ENCODE assay signal across 9 cellular contexts in the genomic region with DNA sequence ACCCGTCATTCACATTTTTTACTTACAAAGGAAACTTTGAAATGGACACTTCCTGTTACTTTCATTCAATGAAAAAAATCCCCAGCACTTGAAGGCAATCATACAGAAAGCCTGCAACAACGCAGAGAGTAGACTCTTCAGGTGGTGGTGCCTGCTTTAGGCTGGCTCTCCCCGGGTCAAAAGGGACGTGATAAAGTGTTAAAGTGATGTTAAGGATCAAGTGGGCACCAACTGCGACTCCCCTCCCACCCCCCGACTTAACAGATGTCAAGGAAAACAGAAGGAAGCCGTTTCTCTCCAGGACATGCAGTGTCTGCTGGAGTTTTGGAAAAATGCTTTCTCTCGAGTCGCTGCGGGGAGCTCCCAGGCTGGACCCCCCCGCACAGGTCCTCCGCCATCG. TPM values are rescaled to one million over a fixed set of nuclear protein-coding genes. Genes with fewer than 3 reads are reported as not detected.
DNase-seq lines count a peak whose midpoint lies in the region; ATAC-seq and TF ChIP-seq lines count a peak whose summit lies in the region.
"Had no signal": no experiment of that assay in that cellular context is flagged by ENCODE, and none has a peak within 500 bp of the region (broad histone marks: within the 10 kb centered on the region; RNA-seq: fewer than 3 reads in every experiment).

No MANE protein-coding gene starts in this region.

- 0 out of 2 replicates have a peak, but pooled peaks cover 5% of the 10 kb centered on the region for H3K36me3 ChIP-seq in iPS DF 6.9 (ENCODE audit: control insufficient read depth, insufficient read depth, low read length)
- no peaks in the 10 kb centered on the region for H3K36me3 ChIP-seq in stomach

- no peak for TF ChIP-seq POLR2A in stomach (IDR thresholded peaks at IDR 0.05)

- H3K36me3 Mint-ChIP-seq in WTC11 = peaks cover 8% of the 10 kb centered on the region

- POLR2A ChIA-PET in WTC11 (lab: Charles Lee) = interaction anchor here (0.9 to 1.3 kb wide), 2 partner anchors 23 to 32 kb away, joined by 3 to 5 read pairs; a partner anchor contains a TSS

- no CpG with 5 or more reads among the region's 13 CpGs for WGBS in iPS DF 6.9 (ENCODE audit: insufficient coverage, insufficient read length)
- 0 to 7% (median 1%) methylated on average over 13 of the region's 13 CpGs for whole genome bisulfite sequencing in stomach, 5 donors

- H3K9me3 Mint-ChIP-seq in WTC11 = no peaks in the 10 kb centered on the region

- intact Hi-C loops in stomach (cut with DNase I; ENCODE audit: low total_unique reads) = no loop called here

- H3K4me3 ChIP-seq in iPS DF 6.9 (ENCODE audit: low read length) = peak overlapping the region; percentile 30; the same call in 1 of the 2 replicates
- peak overlapping the region; percentile 59 to 73 (median 61) for H3K4me3 ChIP-seq in stomach

- in situ Hi-C loops in ACHN (cut with HindIII; ENCODE audit: low pct_ligation_motif_present, low pct_unique_long_range_greater_than_20kb, low sequenced_read_pairs) = no loop called here
- in situ Hi-C loops in GM13977 (cut with MboI; ENCODE audit: low pct_unique_long_range_greater_than_20kb, low sequenced_read_pairs, unreplicated experiment) = no loop called here

- H3K27me3 ChIP-seq in iPS DF 6.9 (ENCODE audit: control insufficient read depth, insufficient read depth, low read length) = no peaks in the 10 kb centered on the region
- peaks cover 0 to 74% (median 15%) of the 10 kb centered on the region in 3 donors for H3K27me3 ChIP-seq in stomach

- CTCF ChIA-PET in WTC11 (lab: Charles Lee) = interaction anchor here (0.7 to 8.9 kb wide), 11 partner anchors 9 to 736 kb away, joined by 3 to 65 read pairs (median 3); no protein-coding TSS in a partner anchor

- H3K27ac ChIP-seq in iPS DF 6.9 (ENCODE audit: low read length) (no peak overlapping the region), stomach (peak overlapping the region in 1 of 5 donors; percentile 16)

- H3K9me3 ChIP-seq in iPS DF 6.9 (ENCODE audit: control insufficient read depth, insufficient read depth, low read length) (no peaks in the 10 kb centered on the region), stomach (no peaks in the 10 kb centered on the region)

- DNase-seq in ACHN (peak; percentile 26), GM13977 (ENCODE audit: low spot score) (peak; percentile 72), WTC11 (ENCODE audit: low spot score) (no peak), iPS DF 6.9 (ENCODE audit: low read depth, low spot score) (no peak), stomach (no peak), NCI-H2107 (lab: John Stamatoyannopoulos, UW) (no peak), NCI-H510A (lab: John Stamatoyannopoulos, UW) (no peak)
- no peak for DNase-seq in activated effector memory CD4-positive, alpha-beta T cell treated with anti-CD3 and anti-CD28 coated beads, Interleukin-2, amount 50 U/mL, for 16 hours

- H3K4me1 ChIP-seq in iPS DF 6.9 (ENCODE audit: control insufficient read depth, insufficient read depth, low read length) (peaks cover 6% of the 10 kb centered on the region; the same call in 1 of the 2 replicates), stomach (peaks cover 8 to 31% (median 19%) of the 10 kb centered on the region in 4 donors)

- no peak for TF ChIP-seq CTCF in GM13977 (IDR thresholded peaks at IDR 0.05; ENCODE audit: extremely low read depth, insufficient read depth, missing control alignments)
- TF ChIP-seq CTCF in WTC11 (IDR thresholded peaks at IDR 0.05) = no peak
- TF ChIP-seq CTCF in stomach (IDR thresholded peaks at IDR 0.05) = no peak

- peak; percentile 6 for ATAC-seq in WTC11

- no peak for TF ChIP-seq EP300 in stomach (IDR thresholded peaks at IDR 0.05)

- H3K4me1 Mint-ChIP-seq in WTC11 = peaks cover 26% of the 10 kb centered on the region

- peak overlapping the region; percentile 71 for H3K4me3 Mint-ChIP-seq in WTC11

- peak overlapping the region; percentile 79 for H3K27ac Mint-ChIP-seq in WTC11

- H3K27me3 Mint-ChIP-seq in WTC11 (ENCODE audit: low read depth) = no peaks in the 10 kb centered on the region; the same call in 1 of the 2 replicates

TF ChIP-seq in WTC11, 78 proteins besides CTCF, POLR2A, EP300 and RAD21 (continues in another document):
- TF ChIP-seq HMGA2 (CRISPR knock-in tag; IDR thresholded peaks at IDR 0.05) (no peak), ZNF219 (CRISPR knock-in tag; IDR thresholded peaks at IDR 0.05; ENCODE audit: borderline replicate concordance) (no peak), SMAD4 (CRISPR knock-in tag; IDR thresholded peaks at IDR 0.05) (no peak), ZNF121 (CRISPR knock-in tag; IDR thresholded peaks at IDR 0.05) (no peak), ETV6 (CRISPR knock-in tag; IDR thresholded peaks at IDR 0.05) (no peak), GRHL2 (CRISPR knock-in tag; IDR thresholded peaks at IDR 0.05; ENCODE audit: insufficient replicate concordance, severe bottlenecking) (no peak), ZNF138 (CRISPR knock-in tag; conservative IDR thresholded peaks at IDR 0.05) (no peak), ZNF263 (CRISPR knock-in tag; IDR thresholded peaks at IDR 0.05; ENCODE audit: low read depth) (no peak), GABPB1 (CRISPR knock-in tag; IDR thresholded peaks at IDR 0.05) (no peak), NR1H2 (CRISPR knock-in tag; IDR thresholded peaks at IDR 0.05) (no peak), GTF2I (CRISPR knock-in tag; conservative IDR thresholded peaks at IDR 0.05) (no peak), PRRX2 (CRISPR knock-in tag; IDR thresholded peaks at IDR 0.05) (no peak)
- TF ChIP-seq, protein P1, sequence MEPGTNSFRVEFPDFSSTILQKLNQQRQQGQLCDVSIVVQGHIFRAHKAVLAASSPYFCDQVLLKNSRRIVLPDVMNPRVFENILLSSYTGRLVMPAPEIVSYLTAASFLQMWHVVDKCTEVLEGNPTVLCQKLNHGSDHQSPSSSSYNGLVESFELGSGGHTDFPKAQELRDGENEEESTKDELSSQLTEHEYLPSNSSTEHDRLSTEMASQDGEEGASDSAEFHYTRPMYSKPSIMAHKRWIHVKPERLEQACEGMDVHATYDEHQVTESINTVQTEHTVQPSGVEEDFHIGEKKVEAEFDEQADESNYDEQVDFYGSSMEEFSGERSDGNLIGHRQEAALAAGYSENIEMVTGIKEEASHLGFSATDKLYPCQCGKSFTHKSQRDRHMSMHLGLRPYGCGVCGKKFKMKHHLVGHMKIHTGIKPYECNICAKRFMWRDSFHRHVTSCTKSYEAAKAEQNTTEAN (CRISPR knock-in tag; IDR thresholded peaks at IDR 0.05) = no peak
- TF ChIP-seq, protein P2, sequence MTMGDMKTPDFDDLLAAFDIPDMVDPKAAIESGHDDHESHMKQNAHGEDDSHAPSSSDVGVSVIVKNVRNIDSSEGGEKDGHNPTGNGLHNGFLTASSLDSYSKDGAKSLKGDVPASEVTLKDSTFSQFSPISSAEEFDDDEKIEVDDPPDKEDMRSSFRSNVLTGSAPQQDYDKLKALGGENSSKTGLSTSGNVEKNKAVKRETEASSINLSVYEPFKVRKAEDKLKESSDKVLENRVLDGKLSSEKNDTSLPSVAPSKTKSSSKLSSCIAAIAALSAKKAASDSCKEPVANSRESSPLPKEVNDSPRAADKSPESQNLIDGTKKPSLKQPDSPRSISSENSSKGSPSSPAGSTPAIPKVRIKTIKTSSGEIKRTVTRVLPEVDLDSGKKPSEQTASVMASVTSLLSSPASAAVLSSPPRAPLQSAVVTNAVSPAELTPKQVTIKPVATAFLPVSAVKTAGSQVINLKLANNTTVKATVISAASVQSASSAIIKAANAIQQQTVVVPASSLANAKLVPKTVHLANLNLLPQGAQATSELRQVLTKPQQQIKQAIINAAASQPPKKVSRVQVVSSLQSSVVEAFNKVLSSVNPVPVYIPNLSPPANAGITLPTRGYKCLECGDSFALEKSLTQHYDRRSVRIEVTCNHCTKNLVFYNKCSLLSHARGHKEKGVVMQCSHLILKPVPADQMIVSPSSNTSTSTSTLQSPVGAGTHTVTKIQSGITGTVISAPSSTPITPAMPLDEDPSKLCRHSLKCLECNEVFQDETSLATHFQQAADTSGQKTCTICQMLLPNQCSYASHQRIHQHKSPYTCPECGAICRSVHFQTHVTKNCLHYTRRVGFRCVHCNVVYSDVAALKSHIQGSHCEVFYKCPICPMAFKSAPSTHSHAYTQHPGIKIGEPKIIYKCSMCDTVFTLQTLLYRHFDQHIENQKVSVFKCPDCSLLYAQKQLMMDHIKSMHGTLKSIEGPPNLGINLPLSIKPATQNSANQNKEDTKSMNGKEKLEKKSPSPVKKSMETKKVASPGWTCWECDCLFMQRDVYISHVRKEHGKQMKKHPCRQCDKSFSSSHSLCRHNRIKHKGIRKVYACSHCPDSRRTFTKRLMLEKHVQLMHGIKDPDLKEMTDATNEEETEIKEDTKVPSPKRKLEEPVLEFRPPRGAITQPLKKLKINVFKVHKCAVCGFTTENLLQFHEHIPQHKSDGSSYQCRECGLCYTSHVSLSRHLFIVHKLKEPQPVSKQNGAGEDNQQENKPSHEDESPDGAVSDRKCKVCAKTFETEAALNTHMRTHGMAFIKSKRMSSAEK (CRISPR knock-in tag; IDR thresholded peaks at IDR 0.05; ENCODE audit: borderline replicate concordance) = no peak
- TF ChIP-seq, protein P3, sequence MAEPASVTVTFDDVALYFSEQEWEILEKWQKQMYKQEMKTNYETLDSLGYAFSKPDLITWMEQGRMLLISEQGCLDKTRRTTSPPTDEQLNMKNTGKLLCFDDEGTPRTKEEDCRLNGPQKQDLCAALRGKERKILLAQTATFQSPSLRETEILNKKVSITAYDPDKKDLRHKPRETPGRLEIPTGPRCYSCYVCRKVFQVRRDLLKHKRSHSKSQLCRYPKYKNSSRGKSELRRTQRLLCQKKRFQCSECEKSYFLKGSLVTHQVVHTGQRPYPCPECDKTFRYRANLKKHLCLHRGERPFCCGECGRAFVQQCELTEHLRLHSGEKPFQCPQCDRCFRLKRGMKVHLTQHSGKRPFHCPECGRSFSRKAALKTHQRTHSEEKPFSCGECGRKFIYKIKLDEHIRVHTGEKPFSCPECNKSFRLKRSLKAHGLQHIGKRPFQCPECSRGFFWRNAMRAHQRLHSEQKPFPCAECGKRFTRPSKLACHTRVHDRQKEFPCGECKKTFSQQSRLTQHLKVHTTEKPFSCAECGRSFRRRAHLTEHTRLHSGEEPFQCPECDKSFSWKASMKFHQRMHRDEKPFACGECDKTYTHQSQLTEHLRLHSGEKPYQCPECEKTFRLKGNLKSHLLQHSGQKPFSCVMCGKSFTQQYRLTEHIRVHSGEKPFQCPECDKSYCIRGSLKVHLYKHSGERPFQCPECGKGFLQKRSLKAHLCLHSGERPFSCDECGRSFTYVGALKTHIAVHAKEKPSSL (CRISPR knock-in tag; conservative IDR thresholded peaks at IDR 0.05) = no peak

RNA-seq across cellular contexts. Expression of a gene that starts 0.4 kb away (rescaled TPM):
- total RNA-seq in WTC11 (2021) = 17.9 to 19.8 TPM (median 19.6 TPM) in 3 replicates
- under 1 TPM in 2 of 5 donors, not detected in 3; 0.58 to 0.73 TPM for total RNA-seq in stomach
- polyA plus RNA-seq in stomach = under 1 TPM in 2 of 3 donors, not detected in 1; 0.12 to 0.35 TPM

RNA-seq across cellular contexts. Expression of a gene that starts 31.4 kb away (rescaled TPM):
- total RNA-seq in WTC11 (2021) = 5.3 to 5.9 TPM (median 5.3 TPM) in 3 replicates
- not detected for total RNA-seq in stomach
- polyA plus RNA-seq in stomach = not detected
- total RNA-seq: dermis microvascular lymphatic vessel endothelial cell had no signal

RNA-seq across cellular contexts. Expression of a gene that starts 32.1 kb away (rescaled TPM):
- total RNA-seq in WTC11 (2021) (59.3 to 72.1 TPM (median 62.1 TPM) in 3 replicates), stomach (10 to 100 TPM; 18.7 to 52.1 (median 27.8) TPM)
- polyA plus RNA-seq in stomach = 10 to 100 TPM; 31.8 to 54.7 (median 34.9) TPM

Comparison
In these comparisons a context has a peak if more than half of its experiments do, and no peak if none do; other contexts are left out.
1. DNase-seq: peak in ACHN (single experiment) and GM13977 (single experiment); none in WTC11 (single experiment), iPS DF 6.9 (single experiment), stomach (single experiment), NCI-H2107 (single experiment), activated effector memory CD4-positive, alpha-beta T cell treated with anti-CD3 and anti-CD28 coated beads, Interleukin-2, amount 50 U/mL, for 16 hours (single experiment) and NCI-H510A (single experiment).
2. RNA of a gene that starts 0.4 kb away (total RNA-seq): 17.9 to 19.8 TPM in WTC11; 0.58 to 0.73 TPM in stomach; every median in the first group is over 10 times any median in the second.